ENCODE assay signal across 1 cellular context in genomic region chr20:37526238-37526838, GRCh38.
A peak's percentile ranks its signal among the peaks of the same experiment; 100 is the strongest.
TF ChIP-seq lines count a peak whose summit lies in the region.

No MANE protein-coding gene starts in this region.

TF ChIP-seq in WTC11, 78 proteins besides CTCF, POLR2A, EP300 and RAD21 (continued from another document):
- TF ChIP-seq JUN (CRISPR knock-in tag; IDR thresholded peaks at IDR 0.05) (no peak), CDX4 (CRISPR knock-in tag; IDR thresholded peaks at IDR 0.05; ENCODE audit: borderline replicate concordance) (no peak), ZBTB43 (CRISPR knock-in tag; IDR thresholded peaks at IDR 0.05) (no peak), NR2C2 (CRISPR knock-in tag; IDR thresholded peaks at IDR 0.05) (no peak), MXD4 (CRISPR knock-in tag; IDR thresholded peaks at IDR 0.05; ENCODE audit: borderline replicate concordance) (no peak), TEAD4 (CRISPR knock-in tag; IDR thresholded peaks at IDR 0.05) (peak; percentile 41; the same call in 1 of the 2 replicates), ZNF281 (CRISPR knock-in tag; IDR thresholded peaks at IDR 0.05) (no peak), MAX (CRISPR knock-in tag; IDR thresholded peaks at IDR 0.05) (peak; percentile 71; the same call in 1 of the 2 replicates), NR3C1 (CRISPR knock-in tag; conservative IDR thresholded peaks at IDR 0.05; ENCODE audit: low read depth) (no peak), ARID4B (CRISPR knock-in tag; IDR thresholded peaks at IDR 0.05; ENCODE audit: borderline replicate concordance) (no peak), TEAD1 (CRISPR knock-in tag; IDR thresholded peaks at IDR 0.05) (peak; percentile 83; the same call in 1 of the 2 replicates), E2F1 (CRISPR knock-in tag; IDR thresholded peaks at IDR 0.05) (no peak), IRF1 (CRISPR knock-in tag; IDR thresholded peaks at IDR 0.05) (no peak)
- TF ChIP-seq, protein P1, sequence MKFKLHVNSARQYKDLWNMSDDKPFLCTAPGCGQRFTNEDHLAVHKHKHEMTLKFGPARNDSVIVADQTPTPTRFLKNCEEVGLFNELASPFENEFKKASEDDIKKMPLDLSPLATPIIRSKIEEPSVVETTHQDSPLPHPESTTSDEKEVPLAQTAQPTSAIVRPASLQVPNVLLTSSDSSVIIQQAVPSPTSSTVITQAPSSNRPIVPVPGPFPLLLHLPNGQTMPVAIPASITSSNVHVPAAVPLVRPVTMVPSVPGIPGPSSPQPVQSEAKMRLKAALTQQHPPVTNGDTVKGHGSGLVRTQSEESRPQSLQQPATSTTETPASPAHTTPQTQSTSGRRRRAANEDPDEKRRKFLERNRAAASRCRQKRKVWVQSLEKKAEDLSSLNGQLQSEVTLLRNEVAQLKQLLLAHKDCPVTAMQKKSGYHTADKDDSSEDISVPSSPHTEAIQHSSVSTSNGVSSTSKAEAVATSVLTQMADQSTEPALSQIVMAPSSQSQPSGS (CRISPR knock-in tag; IDR thresholded peaks at IDR 0.05; ENCODE audit: borderline replicate concordance, low read depth): no peak
